ENCODE assay signal across 8 cellular contexts in the genomic region with DNA sequence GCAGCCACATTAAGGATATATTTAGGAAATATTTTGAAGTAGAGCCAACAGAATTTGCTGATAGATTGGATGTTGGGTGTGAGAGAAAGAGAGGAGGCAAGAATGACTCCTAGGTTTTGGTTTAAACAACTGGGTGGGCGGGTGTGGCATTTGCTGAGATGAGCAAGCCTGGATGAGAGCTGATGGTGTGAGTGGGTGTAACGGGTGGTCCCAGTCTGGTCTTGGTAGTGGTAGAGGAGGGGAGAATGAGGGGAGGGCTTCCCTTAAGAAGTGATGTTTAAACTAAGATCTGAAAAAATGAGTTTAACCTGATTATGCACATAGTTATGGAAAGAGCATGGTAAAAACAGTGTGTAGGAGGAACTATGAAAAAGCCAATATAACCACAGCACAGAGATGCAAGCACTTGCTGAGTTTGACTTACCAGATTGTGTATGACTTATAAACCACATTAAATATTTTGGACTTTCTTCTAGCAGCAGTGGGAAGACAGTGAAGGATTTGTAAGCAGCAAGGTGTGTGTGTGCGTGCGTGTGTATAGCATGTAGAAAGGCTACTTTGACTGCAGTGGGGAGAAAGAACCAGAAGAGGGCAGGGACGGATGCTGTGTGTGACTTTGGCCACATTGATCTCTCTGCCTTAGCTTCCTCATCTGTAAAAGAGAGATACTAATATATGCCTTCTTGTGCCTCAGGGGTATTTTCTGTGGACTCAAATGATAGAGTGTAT.
DNase-seq lines count a peak whose midpoint lies in the region; ATAC-seq and TF ChIP-seq lines count a peak whose summit lies in the region.

No MANE protein-coding gene starts in this region.

- no peak for TF ChIP-seq POLR2A in GM18505 (IDR thresholded peaks at IDR 0.05; ENCODE audit: borderline replicate concordance, extremely low read depth, insufficient read depth, insufficient read length)

- peak; percentile 24 for TF ChIP-seq CTCF in choroid plexus epithelial cell (conservative IDR thresholded peaks at IDR 0.05; ENCODE audit: low read depth, low read length)

- peak; percentile 6 to 27 (median 16) for DNase-seq in stimulated activated CD4-positive, alpha-beta T cell treated with anti-CD3 and anti-CD28 coated beads, Interleukin-12 subunit alpha, Interleukin-12 subunit beta, amount 100 ng/mL, for 48 hours (ENCODE audit: low read depth in 2 of 3, low spot score in 1 of 3)
- no peak for DNase-seq in stimulated activated CD4-positive, alpha-beta T cell treated with anti-CD3 and anti-CD28 coated beads, Interleukin-12 subunit alpha, Interleukin-12 subunit beta, amount 100 ng/mL, for 4 hours
- DNase-seq in NOMO-1 treated with DMSO at 0.1 percent for 48 hours (lab: John Stamatoyannopoulos, UW; ENCODE audit: unreplicated experiment), result peak; percentile 41
- peak; percentile 8 for DNase-seq in choroid plexus epithelial cell (ENCODE audit: low read depth)
- DNase-seq in stimulated activated naive B cell treated with anti-CD40 and anti-IgM and Interleukin-4, amounts not matched to agents 10 μg/mL and 1 μg/mL and 100 μg/mL, for 72 hours, result no peak
- no peak for DNase-seq in GOT3 (lab: John Stamatoyannopoulos, UW)
- DNase-seq in mucosa of gallbladder (ENCODE audit: low spot score), result no peak

- H3K4me1 Mint-ChIP-seq in stimulated activated naive B cell treated with anti-CD40 and anti-IgM and Interleukin-4, amounts not matched to agents 10 μg/mL and 1 μg/mL and 100 μg/mL, for 72 hours, result peaks cover 4 to 5% of the 10 kb centered on the region in 2 donors

- H3K27me3 Mint-ChIP-seq in stimulated activated naive B cell treated with anti-CD40 and anti-IgM and Interleukin-4, amounts not matched to agents 10 μg/mL and 1 μg/mL and 100 μg/mL, for 72 hours, result peaks cover 9 to 15% of the 10 kb centered on the region in 2 donors

- H3K36me3 Mint-ChIP-seq in stimulated activated naive B cell treated with anti-CD40 and anti-IgM and Interleukin-4, amounts not matched to agents 10 μg/mL and 1 μg/mL and 100 μg/mL, for 72 hours, result no peaks in the 10 kb centered on the region

- H3K4me3 Mint-ChIP-seq in stimulated activated naive B cell treated with anti-CD40 and anti-IgM and Interleukin-4, amounts not matched to agents 10 μg/mL and 1 μg/mL and 100 μg/mL, for 72 hours, result no peak overlapping the region

- H3K27ac Mint-ChIP-seq in stimulated activated naive B cell treated with anti-CD40 and anti-IgM and Interleukin-4, amounts not matched to agents 10 μg/mL and 1 μg/mL and 100 μg/mL, for 72 hours, result no peak overlapping the region

- peak; percentile 73 to 79 for ATAC-seq in stimulated activated naive B cell treated with anti-CD40 and anti-IgM and Interleukin-4, amounts not matched to agents 10 μg/mL and 1 μg/mL and 100 μg/mL, for 72 hours (replicated peaks)
- ATAC-seq in GM18505 (IDR thresholded peaks at IDR 0.05; ENCODE audit: unreplicated experiment), result no peak

- H3K4me3 ChIP-seq in choroid plexus epithelial cell (ENCODE audit: low read depth, low read length), result no peak overlapping the region

- H3K9me3 Mint-ChIP-seq in stimulated activated naive B cell treated with anti-CD40 and anti-IgM and Interleukin-4, amounts not matched to agents 10 μg/mL and 1 μg/mL and 100 μg/mL, for 72 hours, result peaks cover 3 to 11% of the 10 kb centered on the region in 2 donors

Comparison
In these comparisons a context has a peak if more than half of its experiments do, and no peak if none do; other contexts are left out.
1. DNase-seq: peak in stimulated activated CD4-positive, alpha-beta T cell treated with anti-CD3 and anti-CD28 coated beads, Interleukin-12 subunit alpha, Interleukin-12 subunit beta, amount 100 ng/mL, for 48 hours (3 of 3), NOMO-1 treated with DMSO at 0.1 percent for 48 hours (single experiment) and choroid plexus epithelial cell (single experiment); none in stimulated activated CD4-positive, alpha-beta T cell treated with anti-CD3 and anti-CD28 coated beads, Interleukin-12 subunit alpha, Interleukin-12 subunit beta, amount 100 ng/mL, for 4 hours (single experiment), stimulated activated naive B cell treated with anti-CD40 and anti-IgM and Interleukin-4, amounts not matched to agents 10 μg/mL and 1 μg/mL and 100 μg/mL, for 72 hours (single experiment), GOT3 (single experiment) and mucosa of gallbladder (single experiment).